Comparison of ENCODE assay signal across 7 cellular contexts in genomic region chr5:141359790-141360426, GRCh38. TPM values are rescaled to one million over a fixed set of nuclear protein-coding genes. Genes with fewer than 3 reads are reported as not detected.
A peak's percentile ranks its signal among the peaks of the same experiment; 100 is the strongest.
DNase-seq lines count a peak whose midpoint lies in the region; ATAC-seq and TF ChIP-seq lines count a peak whose summit lies in the region.

Gene PCDHGB2 (plus strand): TSS chr5:141359994. CDS start chr5:141360136, 142 bp downstream.

- intact Hi-C loops in esophagus muscularis mucosa (cut with DNase I) (loop anchor here (10.0 kb wide), 1 partner anchor 205 kb away; no protein-coding TSS in a partner anchor), prostate gland (cut with DNase I) (no loop called here)

- H3K4me3 ChIP-seq in GM12864 (ENCODE audit: low read depth, low read length) (peak within 1 kb of the TSS; percentile 54), RWPE2 (ENCODE audit: severe bottlenecking) (peak within 1 kb of the TSS; percentile 18), esophagus muscularis mucosa (peak within 1 kb of the TSS; percentile 23 to 41 (median 24)), prostate gland (peak within 1 kb of the TSS; percentile 2 to 19)

- TF ChIP-seq CTCF in GM12864 (IDR thresholded peaks at IDR 0.05; ENCODE audit: low read depth, low read length, missing control alignments) = peak; percentile 66
- TF ChIP-seq CTCF in RWPE2 (IDR thresholded peaks at IDR 0.05; ENCODE audit: poor library complexity, severe bottlenecking) = peak; percentile 60
- TF ChIP-seq CTCF in esophagus muscularis mucosa (IDR thresholded peaks at IDR 0.05) = peak in 2 of 3 experiments; percentile 14 to 25
- TF ChIP-seq CTCF in prostate gland (IDR thresholded peaks at IDR 0.05) = peak in 1 of 4 experiments; percentile 34

- no peak for TF ChIP-seq EP300 in esophagus muscularis mucosa (IDR thresholded peaks at IDR 0.05)

- H3K36me3 ChIP-seq in RWPE2 (ENCODE audit: low read depth) (no peaks in the 10 kb centered on the region), esophagus muscularis mucosa (no peaks in the 10 kb centered on the region), prostate gland (no peaks in the 10 kb centered on the region)

- no peak within 1 kb of the TSS for H3K27ac ChIP-seq in RWPE2 (ENCODE audit: poor library complexity, severe bottlenecking)
- no peak within 1 kb of the TSS for H3K27ac ChIP-seq in esophagus muscularis mucosa (replicated peaks in 1 of 4)
- no peak within 1 kb of the TSS for H3K27ac ChIP-seq in prostate gland

- 22% methylated on average over 23 of the region's 24 CpGs for WGBS in esophagus muscularis mucosa
- WGBS in prostate gland = 18% methylated on average over 24 of the region's 24 CpGs

- H3K9me3 ChIP-seq in RWPE2 (ENCODE audit: severe bottlenecking) = peaks cover 12% of the 10 kb centered on the region
- peaks cover 10 to 100% (median 98%) of the 10 kb centered on the region in 4 donors for H3K9me3 ChIP-seq in esophagus muscularis mucosa
- H3K9me3 ChIP-seq in prostate gland = no peaks in the 10 kb centered on the region

- TF ChIP-seq POLR2A in esophagus muscularis mucosa (IDR thresholded peaks at IDR 0.05; ENCODE audit: low read depth) = no peak
- no peak for TF ChIP-seq POLR2A in prostate gland (IDR thresholded peaks at IDR 0.05)

- DNase-seq in GM12864 (ENCODE audit: low read depth) (peak; percentile 49), RWPE2 (ENCODE audit: low spot score) (no peak), esophagus muscularis mucosa (ENCODE audit: extremely low spot score) (no peak), prostate gland (ENCODE audit: low spot score) (no peak), DMS114 treated with DMSO at 0.1 percent for 48 hours (lab: John Stamatoyannopoulos, UW; ENCODE audit: unreplicated experiment) (no peak)

- H3K4me1 ChIP-seq in RWPE2 (ENCODE audit: insufficient read depth, poor library complexity, severe bottlenecking) (peaks cover 3% of the 10 kb centered on the region), esophagus muscularis mucosa (no peaks in the 10 kb centered on the region), prostate gland (replicated peaks) (no peaks in the 10 kb centered on the region)

- ATAC-seq in HG02840 (IDR thresholded peaks at IDR 0.05; ENCODE audit: low FRiP score, unreplicated experiment) (peak; percentile 74), RWPE2 (ENCODE audit: low read depth) (peak; percentile 46; the same call in 1 of the 3 replicates), GM21825 (IDR thresholded peaks at IDR 0.05; ENCODE audit: unreplicated experiment) (no peak)

- peaks cover 91% of the 10 kb centered on the region for H3K27me3 ChIP-seq in RWPE2 (ENCODE audit: insufficient read depth, poor library complexity, severe bottlenecking)
- H3K27me3 ChIP-seq in esophagus muscularis mucosa = peaks cover 0 to 27% (median 0%) of the 10 kb centered on the region in 4 donors
- peaks cover 19% of the 10 kb centered on the region for H3K27me3 ChIP-seq in prostate gland (replicated peaks; ENCODE audit: insufficient read depth)

RNA-seq across cellular contexts. Expression of gene PCDHGB2, which starts in this region (rescaled TPM):
- total RNA-seq in esophagus muscularis mucosa (1 to 10 TPM; 3.2 to 5.7 (median 4.1) TPM), prostate gland (10 to 100 TPM in 1 of 2 donors, 1 to 10 TPM in 1; 5.3 to 10.5 TPM)
